In the genomic region with DNA sequence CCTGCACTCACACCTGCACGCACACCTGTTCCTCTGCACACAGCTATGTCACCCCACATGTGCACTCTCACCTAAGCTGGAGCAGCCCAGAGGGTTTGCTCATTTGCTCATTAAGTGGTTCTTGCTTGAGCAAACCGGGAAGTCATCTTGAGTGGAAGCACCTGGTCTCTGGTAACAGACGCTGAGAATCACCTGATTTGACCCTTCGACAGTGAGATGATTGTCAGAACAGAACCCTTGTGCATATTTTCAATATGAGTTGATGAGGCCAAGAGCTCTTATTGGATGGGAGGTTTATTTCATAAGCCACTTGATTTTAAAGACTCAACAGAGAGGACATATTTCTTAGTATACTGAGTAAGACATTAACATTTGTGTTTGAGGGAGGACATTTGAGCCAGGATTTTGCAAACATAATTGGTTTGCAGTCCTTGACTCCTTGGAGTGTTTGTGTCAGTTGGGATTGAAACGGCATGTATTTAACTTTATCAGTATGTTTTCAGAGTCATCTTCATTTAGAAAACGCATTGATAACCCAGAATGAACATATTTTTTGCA, we compare ENCODE assay signal across 11 cellular contexts. TPM values are rescaled to one million over a fixed set of nuclear protein-coding genes. Genes with fewer than 3 reads are reported as not detected.
A peak's percentile ranks its signal among the peaks of the same experiment; 100 is the strongest.
DNase-seq lines count a peak whose midpoint lies in the region; ATAC-seq, FAIRE-seq and TF ChIP-seq lines count a peak whose summit lies in the region.
"Had no signal": no experiment of that assay in that cellular context is flagged by ENCODE, and none has a peak within 500 bp of the region (broad histone marks: within the 10 kb centered on the region; RNA-seq: fewer than 3 reads in every experiment).

No MANE protein-coding gene starts in this region.

- no peak for DNase-seq in T-helper 1 cell
- DNase-seq in NCI-H2107 treated with DMSO at 0.1 percent for 48 hours (lab: John Stamatoyannopoulos, UW; ENCODE audit: unreplicated experiment), result peak; percentile 93
- no peak for DNase-seq in K562 (ENCODE audit: extremely low read depth in 1 of 4, low spot score in 3 of 4)
- peak; percentile 14 for DNase-seq in small intestine
- no peak for DNase-seq in C1 segment of cervical spinal cord (lab: John Stamatoyannopoulos, UW)
- DNase-seq in SKM-1 (lab: John Stamatoyannopoulos, UW; ENCODE audit: unreplicated experiment), result no peak
- DNase-seq in Peyer's patch, result no peak
- DNase-seq: activated CD4-positive, alpha-beta T cell treated with anti-CD3 and anti-CD28 coated beads for 1 hour; stimulated activated CD4-positive, alpha-beta T cell treated with anti-CD3 and anti-CD28 coated beads, Interleukin-4, amount 100 ng/mL, for 24 hours; transverse colon had no signal

- no peaks in the 10 kb centered on the region for H3K79me2 ChIP-seq in K562 (ENCODE audit: control insufficient read depth, insufficient read depth, low read length)

- POLR2A ChIA-PET in K562 (lab: Yijun Ruan, JAX), result interaction anchor here (0.5 to 0.9 kb wide), 2 partner anchors 19 to 88 kb away, joined by 3 read pairs; no protein-coding TSS in a partner anchor

- no TSS peak for BruUV-seq in K562 (replicated peaks; lab: Mats Ljungman, UMichigan)

- H3K9me1 ChIP-seq in K562 (ENCODE audit: control insufficient read depth, insufficient read depth, low read length), result no peaks in the 10 kb centered on the region

- H3K36me3 Mint-ChIP-seq in T-helper 1 cell treated with Interleukin-12 subunit alpha and Interleukin-12 subunit beta and Interleukin-4 antibody, amounts not matched to agents 30 μg/mL and 1 μg/mL, for 36 hours (ENCODE audit: low read depth), result no peaks in the 10 kb centered on the region

- H3K36me3 ChIP-seq in K562 (ENCODE audit: control insufficient read depth, insufficient read depth, low read length) (no peaks in the 10 kb centered on the region), small intestine (ENCODE audit: control insufficient read depth in 2 of 2, insufficient read depth in 2 of 2, low read length in 2 of 2) (no peaks in the 10 kb centered on the region), Peyer's patch (no peaks in the 10 kb centered on the region)
- H3K36me3 ChIP-seq: transverse colon had no signal

- TF ChIP-seq POLR2A in K562 (conservative IDR thresholded peaks at IDR 0.05), result no peak
- no peak for TF ChIP-seq POLR2A in Peyer's patch (IDR thresholded peaks at IDR 0.05)

- H3K27me3 ChIP-seq in K562 (ENCODE audit: control insufficient read depth in 2 of 2, insufficient read depth in 2 of 2, low read length in 2 of 2) (peaks cover 40 to 61% of the 10 kb centered on the region in 2 experiments), small intestine (ENCODE audit: control insufficient read depth in 2 of 2, insufficient read depth in 2 of 2, low read length in 2 of 2) (no peaks in the 10 kb centered on the region), Peyer's patch (no peaks in the 10 kb centered on the region)
- H3K27me3 ChIP-seq: transverse colon had no signal

- H3K4me1 Mint-ChIP-seq in T-helper 1 cell treated with Interleukin-12 subunit alpha and Interleukin-12 subunit beta and Interleukin-4 antibody, amounts not matched to agents 30 μg/mL and 1 μg/mL, for 36 hours (ENCODE audit: low read depth), result no peaks in the 10 kb centered on the region

- H3K4me2 ChIP-seq in K562 (ENCODE audit: insufficient read depth, low read length), result no peak overlapping the region

- peak overlapping the region; percentile 22 for H3K27ac Mint-ChIP-seq in T-helper 1 cell treated with Interleukin-12 subunit alpha and Interleukin-12 subunit beta and Interleukin-4 antibody, amounts not matched to agents 30 μg/mL and 1 μg/mL, for 36 hours

- intact Hi-C loops in K562 (cut with micrococcal nuclease), result no loop called here

- H3K27ac ChIP-seq in K562 (ENCODE audit: extremely low read depth, low read depth, low read length), result no peak overlapping the region
- H3K27ac ChIP-seq in small intestine (ENCODE audit: low read depth in 1 of 2, low read length in 1 of 2), result no peak overlapping the region
- no peak overlapping the region for H3K27ac ChIP-seq in Peyer's patch
- H3K27ac ChIP-seq: transverse colon had no signal

- no peak for TF ChIP-seq EP300 in K562 (IDR thresholded peaks at IDR 0.05; ENCODE audit: low read length)

- no peak overlapping the region for H3K4me3 Mint-ChIP-seq in T-helper 1 cell treated with Interleukin-12 subunit alpha and Interleukin-12 subunit beta and Interleukin-4 antibody, amounts not matched to agents 30 μg/mL and 1 μg/mL, for 36 hours

- 3% methylated on average over 6 of the region's 6 CpGs for WGBS in K562 (ENCODE audit: insufficient coverage, low coverage, missing lambda C conversion rate)
- 38 to 60% (median 47%) methylated on average over 6 of the region's 6 CpGs for WGBS in small intestine, 3 donors

- H3K27me3 Mint-ChIP-seq in T-helper 1 cell treated with Interleukin-12 subunit alpha and Interleukin-12 subunit beta and Interleukin-4 antibody, amounts not matched to agents 30 μg/mL and 1 μg/mL, for 36 hours (ENCODE audit: low read depth), result no peaks in the 10 kb centered on the region

- TF ChIP-seq CTCF in K562 (IDR thresholded peaks at IDR 0.05 in 2 of 3, conservative IDR thresholded peaks at IDR 0.05 in 1 of 3; ENCODE audit: insufficient read depth in 2 of 3, low read depth in 1 of 3, low read length in 3 of 3), result no peak
- TF ChIP-seq CTCF in Peyer's patch (IDR thresholded peaks at IDR 0.05), result no peak

- H3K9me3 Mint-ChIP-seq in T-helper 1 cell treated with Interleukin-12 subunit alpha and Interleukin-12 subunit beta and Interleukin-4 antibody, amounts not matched to agents 30 μg/mL and 1 μg/mL, for 36 hours, result no peaks in the 10 kb centered on the region

- no peak overlapping the region for H2AFZ ChIP-seq in K562 (ENCODE audit: low read depth, low read length)

- H3K9me3 ChIP-seq in K562 (replicated peaks; ENCODE audit: control insufficient read depth, insufficient read depth, low read depth, low read length) (no peaks in the 10 kb centered on the region), small intestine (ENCODE audit: control insufficient read depth, low read depth) (no peaks in the 10 kb centered on the region), Peyer's patch (no peaks in the 10 kb centered on the region)
- H3K9me3 ChIP-seq: transverse colon had no signal

- CTCF ChIA-PET in K562 (lab: Yijun Ruan, JAX; ENCODE audit: low intra/inter-chr PET ratio), result no interaction called here

- no peak overlapping the region for H3K4me3 ChIP-seq in K562
- no peak overlapping the region for H3K4me3 ChIP-seq in small intestine (ENCODE audit: low read depth in 1 of 2, low read length in 2 of 2)
- no peak overlapping the region for H3K4me3 ChIP-seq in Peyer's patch
- H3K4me3 ChIP-seq: transverse colon had no signal

- peaks cover 15% of the 10 kb centered on the region for H4K20me1 ChIP-seq in K562 (replicated peaks; ENCODE audit: control insufficient read depth, insufficient read depth, low read length)

- no peak for ATAC-seq in K562

- peaks cover 0 to 3% of the 10 kb centered on the region in 2 experiments; a peak in 1 of 5 replicates for H3K4me1 ChIP-seq in K562 (replicated peaks in 1 of 2; ENCODE audit: control insufficient read depth in 2 of 2, insufficient read depth in 2 of 2, low read length in 2 of 2)
- no peaks in the 10 kb centered on the region for H3K4me1 ChIP-seq in small intestine (ENCODE audit: control insufficient read depth in 2 of 2, insufficient read depth in 1 of 2, low read depth in 1 of 2, low read length in 1 of 2)
- H3K4me1 ChIP-seq in Peyer's patch, result no peaks in the 10 kb centered on the region

- no peak for FAIRE-seq in K562 (lab: Jason Lieb, UNC)
- FAIRE-seq in small intestine (lab: Jason Lieb, UNC), result no peak

- no peak for TF ChIP-seq RAD21 in K562 (CRISPR knock-in tag; conservative IDR thresholded peaks at IDR 0.05 in 1 of 2, IDR thresholded peaks at IDR 0.05 in 1 of 2)

- H3K9ac ChIP-seq in K562 (ENCODE audit: insufficient read depth in 1 of 2, low read depth in 2 of 2, low read length in 2 of 2), result no peak overlapping the region

- in situ Hi-C loops in K562 (cut with MboI), result no loop called here

TF ChIP-seq in K562, 482 proteins besides CTCF, POLR2A, EP300 and RAD21:
- TF ChIP-seq ZEB2 (IDR thresholded peaks at IDR 0.05) (peak; percentile 39), OTX1 (CRISPR knock-in tag; IDR thresholded peaks at IDR 0.05) (no peak), HDAC6 (IDR thresholded peaks at IDR 0.05; ENCODE audit: low read depth, low read length) (no peak)

RNA-seq across cellular contexts. Expression of gene LPCAT1, which starts 22.1 kb away (rescaled TPM):
- total RNA-seq in K562 (2011; cell fraction: chromatin; rRNA removed; ENCODE audit: low replicate concordance), result 26.9 and 48.0 TPM in 2 replicates
- 30.5 and 38.2 TPM in 2 replicates for total RNA-seq in K562 (2011; cell fraction: nucleolus; rRNA removed)
- total RNA-seq in K562 (2011; cell fraction: nucleoplasm; rRNA removed), result 24.9 and 32.4 TPM in 2 replicates
- 13.6 and 13.9 TPM in 2 replicates for total RNA-seq in K562 (2014; rRNA removed)
- total RNA-seq in K562 (2014; rRNA removed; fragmentation: Illumina TruSeq; extraction: Trizol), result 9.2 and 11.1 TPM in 2 replicates
- 15.5 and 18.4 TPM in 2 replicates for total RNA-seq in K562 (2015; rRNA removed; fragmentation: Illumina TruSeq; extraction: Trizol)
- total RNA-seq in K562 (2021), result 18.4 and 20.8 TPM in 2 replicates
- polyA plus RNA-seq in K562 (2011; rRNA removed), result 17.0 and 20.6 TPM in 2 replicates
- polyA plus RNA-seq in K562 (2011; cell fraction: cytosol; rRNA removed), result 14.5 and 16.7 TPM in 2 replicates
- polyA plus RNA-seq in K562 (2011; cell fraction: nucleus; rRNA removed), result 32.2 and 34.4 TPM in 2 replicates
- polyA plus RNA-seq in K562 (2012), result 10.5 and 12.5 TPM in 2 replicates
- 15.2 TPM in 2 replicates for polyA plus RNA-seq in K562 (2014; fragmentation: Illumina TruSeq; extraction: Trizol)
- polyA plus RNA-seq in K562 (2014; fragmentation: Nextera tagmentation; extraction: Ambion mirVana), result under 1 TPM; 0.14 to 0.53 TPM
- 13.1 and 14.9 TPM in 2 replicates for polyA plus RNA-seq in K562 (2014; rRNA removed)
- 10.9 and 14.5 TPM in 2 replicates for polyA minus RNA-seq in K562 (2011; rRNA and poly(A)+ RNA removed)
- polyA minus RNA-seq in K562 (2011; cell fraction: cytosol; rRNA and poly(A)+ RNA removed), result 13.2 and 14.3 TPM in 2 replicates
- 9.4 and 24.4 TPM in 2 replicates for polyA minus RNA-seq in K562 (2011; cell fraction: nucleus; rRNA and poly(A)+ RNA removed)
- polyA plus RNA-seq in small intestine, result 10 to 100 TPM in 1 of 3 donors, 1 to 10 TPM in 2; 4.5 to 22.3 (median 5.1) TPM
- 10 to 100 TPM in 3 of 4 donors, 1 to 10 TPM in 1; 8.8 to 59.4 (median 28.5) TPM for total RNA-seq in Peyer's patch

Comparison
In these comparisons a context has a peak if more than half of its experiments do, and no peak if none do; other contexts are left out.
1. DNase-seq: peak in NCI-H2107 treated with DMSO at 0.1 percent for 48 hours (single experiment) and small intestine (single experiment); none in T-helper 1 cell (0 of 5), K562 (0 of 4), C1 segment of cervical spinal cord (0 of 14), SKM-1 (single experiment) and Peyer's patch (0 of 3).